Comparison of ENCODE assay signal across 27 cellular contexts in genomic region chr1:36635284-36635683, GRCh38.
"Had no signal": no experiment of that assay in that cellular context is flagged by ENCODE, and none has a peak within 500 bp of the region (broad histone marks: within the 10 kb centered on the region; RNA-seq: fewer than 3 reads in every experiment).

No MANE protein-coding gene starts in this region.

- ATAC-seq: stimulated activated effector memory CD8-positive, alpha-beta T cell treated with anti-CD3 and anti-CD28 coated beads, Interleukin-12 subunit alpha, Interleukin-12 subunit beta, amount 100 ng/mL, for 72 hours; stimulated activated memory B cell treated with anti-CD40 and anti-IgM and Interleukin-4, amounts not matched to agents 10 μg/mL and 1 μg/mL and 100 μg/mL, for 72 hours; stimulated activated naive B cell treated with anti-CD40 and anti-IgM and Interleukin-4, amounts not matched to agents 10 μg/mL and 1 μg/mL and 100 μg/mL, for 72 hours; stimulated activated naive CD8-positive, alpha-beta T cell treated with anti-CD3 and anti-CD28 coated beads, Interleukin-15, amount 100 ng/mL, for 72 hours; stimulated activated naive CD8-positive, alpha-beta T cell treated with anti-CD3 and anti-CD28 coated beads, Interleukin-15, Interleukin-2, amounts not matched to agents 100 U/mL and 50 U/mL, for 24 hours; upper lobe of right lung had no signal

- H3K9me3 ChIP-seq: stomach, suprapubic skin, testis, thoracic aorta, thyroid gland, tibial artery, tibial nerve, transverse colon, upper lobe of left lung, upper lobe of right lung, uterus, vagina had no signal

- H3K36me3 ChIP-seq: stomach, suprapubic skin, thoracic aorta, thyroid gland, tibial artery, tibial nerve, transverse colon, upper lobe of left lung, upper lobe of right lung, uterus, vagina had no signal

- H3K4me3 ChIP-seq: stomach, suprapubic skin, testis, thoracic aorta, thyroid gland, tibial artery, tibial nerve, transverse colon, upper lobe of left lung, upper lobe of right lung, uterus, vagina had no signal

- H3K4me1 ChIP-seq: suprapubic skin, testis, thyroid gland, tibial nerve, transverse colon, upper lobe of left lung, upper lobe of right lung, uterus, vagina had no signal

- H3K27ac ChIP-seq: stomach, suprapubic skin, testis, thoracic aorta, thyroid gland, tibial artery, tibial nerve, transverse colon, upper lobe of left lung, upper lobe of right lung, uterus, vagina had no signal

- FAIRE-seq: urothelium cell line had no signal

- H3K27me3 ChIP-seq: stomach, testis, thyroid gland, tibial nerve, transverse colon, upper lobe of left lung, upper lobe of right lung, uterus, vagina had no signal

- DNase-seq: stimulated activated CD4-positive, alpha-beta T cell treated with anti-CD3 and anti-CD28 coated beads, Interleukin-2, amount 100 ng/mL, for 48 hours; stimulated activated CD4-positive, alpha-beta T cell treated with anti-CD3 and anti-CD28 coated beads, Interleukin-4, amount 100 ng/mL, for 1 hour; stimulated activated CD4-positive, alpha-beta T cell treated with anti-CD3 and anti-CD28 coated beads, Interleukin-4, amount 100 ng/mL, for 24 hours; stimulated activated CD4-positive, alpha-beta T cell treated with anti-CD3 and anti-CD28 coated beads, Interleukin-4, amount 100 ng/mL, for 4 hours; stimulated activated CD8-positive, alpha-beta memory T cell treated with anti-CD3 and anti-CD28 coated beads, Interleukin-4, amount 100 ng/mL, for 48 hours; stimulated activated naive B cell treated with anti-CD40 and anti-IgM and Interleukin-4, amounts not matched to agents 10 μg/mL and 1 μg/mL and 100 μg/mL, for 72 hours; stimulated activated naive CD4-positive, alpha-beta T cell; stimulated activated naive CD4-positive, alpha-beta T cell treated with Interleukin-2 at 50 U/mL for 16 hours; stimulated activated naive CD8-positive, alpha-beta T cell treated with anti-CD3 and anti-CD28 coated beads, Interleukin-15, amount 100 ng/mL, for 72 hours; stimulated activated naive CD8-positive, alpha-beta T cell treated with anti-CD3 and anti-CD28 coated beads, Interleukin-15, Interleukin-2, amounts not matched to agents 100 U/mL and 50 U/mL, for 24 hours; stomach; substantia nigra; testis; thyroid gland; tibial artery; transverse colon; trophoblast cell; upper lobe of left lung; uterus had no signal
